19 cellular contexts compared by ENCODE assay signal in the genomic region with DNA sequence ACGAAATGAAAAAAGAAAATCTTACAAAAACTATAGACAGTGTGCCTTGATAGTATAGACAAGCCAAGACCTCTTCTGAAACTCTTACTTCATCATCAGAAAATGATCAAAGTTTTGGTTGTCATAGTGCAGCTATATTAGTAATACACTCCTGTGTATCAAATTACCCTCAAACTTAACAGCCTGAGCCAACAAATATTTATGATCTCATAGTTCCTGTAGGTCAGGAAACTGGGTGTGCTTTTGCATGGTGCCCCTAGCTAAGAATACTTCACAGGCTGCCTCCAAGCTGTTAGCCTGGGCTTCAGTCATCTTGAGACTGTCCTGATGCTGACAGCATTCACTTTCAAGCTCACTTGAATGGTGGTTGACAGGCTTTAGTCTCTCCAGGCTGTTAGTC.
A peak's percentile ranks its signal among the peaks of the same experiment; 100 is the strongest.
DNase-seq lines count a peak whose midpoint lies in the region; ATAC-seq and TF ChIP-seq lines count a peak whose summit lies in the region.
"Had no signal": no experiment of that assay in that cellular context is flagged by ENCODE, and none has a peak within 500 bp of the region (broad histone marks: within the 10 kb centered on the region; RNA-seq: fewer than 3 reads in every experiment).

No MANE protein-coding gene starts in this region.

- H3K4me3 ChIP-seq in cardiac muscle cell (no peak overlapping the region), heart left ventricle (no peak overlapping the region), fibroblast of mammary gland (ENCODE audit: control insufficient read depth, low read depth, low read length) (no peak overlapping the region), smooth muscle cell (no peak overlapping the region)
- H3K4me3 ChIP-seq: Peyer's patch had no signal

- DNase-seq in cardiac muscle cell (ENCODE audit: low read depth in 1 of 2, low spot score in 1 of 2): no peak
- no peak for DNase-seq in heart left ventricle
- peak; percentile 24 for DNase-seq in NCI-H69 (lab: John Stamatoyannopoulos, UW)
- peak; percentile 57 for DNase-seq in fibroblast of mammary gland (ENCODE audit: low read depth)
- DNase-seq in smooth muscle cell (lab: John Stamatoyannopoulos, UW; ENCODE audit: unreplicated experiment): no peak
- DNase-seq in NCI-H1092 treated with DMSO at 0.1 percent for 48 hours (lab: John Stamatoyannopoulos, UW): no peak
- no peak for DNase-seq in midbrain (lab: John Stamatoyannopoulos, UW)
- DNase-seq: BE2C; CD4-positive, CD25-positive, alpha-beta regulatory T cell; COR-L47; IMR-90; NCI-H1436; NCI-H1930; NCI-H2171; NCI-H748 treated with DMSO at 0.1 percent for 48 hours; NK-92 treated with Interleukin-12 subunit alpha and Interleukin-12 subunit beta, amount 100 ng/mL, for 24 hours; Peyer's patch had no signal

- no peaks in the 10 kb centered on the region for H4K20me1 ChIP-seq in smooth muscle cell (ENCODE audit: low read depth)

- 56 to 68% (median 63%) methylated on average over 1 of the region's 1 CpG for WGBS in heart left ventricle, 4 donors
- WGBS in smooth muscle cell (ENCODE audit: low lambda C conversion rate): 100% methylated on average over 1 of the region's 1 CpG

- no peak for TF ChIP-seq POLR2A in heart left ventricle (IDR thresholded peaks at IDR 0.05)

- H2AFZ ChIP-seq in smooth muscle cell (ENCODE audit: low read depth): no peak overlapping the region

- H3K36me3 ChIP-seq in cardiac muscle cell (no peaks in the 10 kb centered on the region), heart left ventricle (no peaks in the 10 kb centered on the region), smooth muscle cell (ENCODE audit: low read depth) (no peaks in the 10 kb centered on the region)
- H3K36me3 ChIP-seq: BE2C, Peyer's patch had no signal

- H3K4me2 ChIP-seq in smooth muscle cell: no peak overlapping the region

- TF ChIP-seq CTCF in cardiac muscle cell (IDR thresholded peaks at IDR 0.05; ENCODE audit: low read depth, low read length): no peak
- no peak for TF ChIP-seq CTCF in heart left ventricle (IDR thresholded peaks at IDR 0.05)
- no peak for TF ChIP-seq CTCF in fibroblast of mammary gland (conservative IDR thresholded peaks at IDR 0.05; ENCODE audit: control insufficient read depth, insufficient read depth, low read depth, low read length)
- no peak for TF ChIP-seq CTCF in smooth muscle cell (IDR thresholded peaks at IDR 0.05; ENCODE audit: borderline replicate concordance, insufficient read depth, poor library complexity, severe bottlenecking)

- no peaks in the 10 kb centered on the region for H3K79me2 ChIP-seq in smooth muscle cell (ENCODE audit: low read depth)

- H3K4me1 ChIP-seq in cardiac muscle cell (ENCODE audit: low read depth) (peaks cover 27% of the 10 kb centered on the region), heart left ventricle (no peaks in the 10 kb centered on the region), smooth muscle cell (ENCODE audit: low read depth) (no peaks in the 10 kb centered on the region)

- H3K9me3 ChIP-seq in cardiac muscle cell (ENCODE audit: low read depth) (no peaks in the 10 kb centered on the region), heart left ventricle (no peaks in the 10 kb centered on the region), smooth muscle cell (replicated peaks; ENCODE audit: low read depth) (no peaks in the 10 kb centered on the region)
- H3K9me3 ChIP-seq: BE2C, Peyer's patch had no signal

- no peaks in the 10 kb centered on the region for H3K27me3 ChIP-seq in cardiac muscle cell
- H3K27me3 ChIP-seq in heart left ventricle: no peaks in the 10 kb centered on the region
- no peaks in the 10 kb centered on the region for H3K27me3 ChIP-seq in smooth muscle cell (ENCODE audit: low read depth)
- H3K27me3 ChIP-seq: BE2C, Peyer's patch had no signal

- H3K9ac ChIP-seq in smooth muscle cell (ENCODE audit: low read depth): no peak overlapping the region

- H3K27ac ChIP-seq in cardiac muscle cell (peak overlapping the region; percentile 14), heart left ventricle (no peak overlapping the region), smooth muscle cell (ENCODE audit: low read depth) (no peak overlapping the region)
- H3K27ac ChIP-seq: Peyer's patch had no signal

- no peaks in the 10 kb centered on the region for H3F3A ChIP-seq in smooth muscle cell (ENCODE audit: low read depth)

- ATAC-seq in heart left ventricle: no peak
- ATAC-seq in GM21717 (IDR thresholded peaks at IDR 0.05; ENCODE audit: unreplicated experiment): no peak
- ATAC-seq: Right ventricle myocardium inferior had no signal

- intact Hi-C loops in heart left ventricle (cut with DNase I): no loop called here

Comparison
In these comparisons a context has a peak if more than half of its experiments do, and no peak if none do; other contexts are left out.
1. DNase-seq: peak in NCI-H69 (single experiment) and fibroblast of mammary gland (single experiment); none in cardiac muscle cell (0 of 2), heart left ventricle (0 of 5), smooth muscle cell (single experiment), NCI-H1092 treated with DMSO at 0.1 percent for 48 hours (single experiment) and midbrain (single experiment).